Comparison of ENCODE assay signal across 9 cellular contexts in genomic region chr17:39450051-39450450, GRCh38. TPM values are rescaled to one million over a fixed set of nuclear protein-coding genes. Genes with fewer than 3 reads are reported as not detected.
A peak's percentile ranks its signal among the peaks of the same experiment; 100 is the strongest.
DNase-seq lines count a peak whose midpoint lies in the region; ATAC-seq and TF ChIP-seq lines count a peak whose summit lies in the region.
"Had no signal": no experiment of that assay in that cellular context is flagged by ENCODE, and none has a peak within 500 bp of the region (broad histone marks: within the 10 kb centered on the region; RNA-seq: fewer than 3 reads in every experiment).

No MANE protein-coding gene starts in this region.

- no peaks in the 10 kb centered on the region for H3K27me3 ChIP-seq in right lobe of liver
- H3K27me3 ChIP-seq in transverse colon: no peaks in the 10 kb centered on the region

- no peak for ATAC-seq in right lobe of liver
- no peak for ATAC-seq in GM19395 (IDR thresholded peaks at IDR 0.05; ENCODE audit: unreplicated experiment)
- no peak for ATAC-seq in GM19351 (IDR thresholded peaks at IDR 0.05; ENCODE audit: unreplicated experiment)

- H3K4me1 ChIP-seq in right lobe of liver (peaks cover 0 to 39% (median 14%) of the 10 kb centered on the region in 4 donors), transverse colon (peaks cover 5 to 23% (median 9%) of the 10 kb centered on the region in 4 donors)

- peaks cover 0 to 26% (median 7%) of the 10 kb centered on the region in 4 donors for H3K36me3 ChIP-seq in right lobe of liver
- peaks cover 0 to 30% (median 11%) of the 10 kb centered on the region in 4 donors for H3K36me3 ChIP-seq in transverse colon

- H3K9me3 Mint-ChIP-seq in activated naive CD4-positive, alpha-beta T cell treated with anti-CD3 and anti-CD28 coated beads, Interleukin-2, amount 50 U/mL, for 24 hours: no peaks in the 10 kb centered on the region
- H3K9me3 Mint-ChIP-seq in activated naive CD8-positive, alpha-beta T cell treated with anti-CD3 and anti-CD28 coated beads for 36 hours: no peaks in the 10 kb centered on the region

- in situ Hi-C loops in transverse colon (cut with MboI; ENCODE audit: low pct_ligation_motif_present in 1 of 4, low pct_unique_long_range_greater_than_20kb in 1 of 4, low sequenced_read_pairs in 3 of 4): loop anchor here in 1 of 4 donors (10.0 kb wide), 1 partner anchor 45 kb away; the partner anchor contains the start of gene FBXL20

- H3K9me3 ChIP-seq in right lobe of liver (no peaks in the 10 kb centered on the region), transverse colon (no peaks in the 10 kb centered on the region)

- peak overlapping the region; percentile 98 for H3K4me3 Mint-ChIP-seq in activated naive CD4-positive, alpha-beta T cell treated with anti-CD3 and anti-CD28 coated beads, Interleukin-2, amount 50 U/mL, for 24 hours
- H3K4me3 Mint-ChIP-seq in activated naive CD8-positive, alpha-beta T cell treated with anti-CD3 and anti-CD28 coated beads for 36 hours: peak overlapping the region; percentile 96

- intact Hi-C loops in right lobe of liver (cut with DNase I) (no loop called here), transverse colon (cut with DNase I; ENCODE audit: low total_unique reads) (no loop called here)

- peak overlapping the region in 2 of 3 donors; percentile 77 to 82 for H3K4me3 ChIP-seq in right lobe of liver
- H3K4me3 ChIP-seq in transverse colon: peak overlapping the region in 3 of 4 donors; percentile 66 to 97 (median 74)

- H3K27ac ChIP-seq in right lobe of liver (peak overlapping the region in 1 of 3 donors; percentile 89), transverse colon (no peak overlapping the region)

- H3K36me3 Mint-ChIP-seq in activated naive CD4-positive, alpha-beta T cell treated with anti-CD3 and anti-CD28 coated beads, Interleukin-2, amount 50 U/mL, for 24 hours: peaks cover 5% of the 10 kb centered on the region
- peaks cover 19% of the 10 kb centered on the region for H3K36me3 Mint-ChIP-seq in activated naive CD8-positive, alpha-beta T cell treated with anti-CD3 and anti-CD28 coated beads for 36 hours

- TF ChIP-seq CTCF in right lobe of liver (IDR thresholded peaks at IDR 0.05) (no peak), transverse colon (IDR thresholded peaks at IDR 0.05) (no peak)

- WGBS in right lobe of liver (ENCODE audit: insufficient coverage, low coverage, low lambda C conversion rate, missing lambda C conversion rate): 62% methylated on average over 8 of the region's 13 CpGs
- WGBS in transverse colon (ENCODE audit: low coverage in 1 of 2), 2 donors: 77 to 92% methylated on average over 9 to 13 of the region's 13 CpGs

- no peak for DNase-seq in activated naive CD4-positive, alpha-beta T cell treated with anti-CD3 and anti-CD28 coated beads, Interleukin-2, amount 50 U/mL, for 16 hours
- DNase-seq in activated naive CD8-positive, alpha-beta T cell treated with anti-CD3 and anti-CD28 coated beads for 36 hours: no peak
- no peak for DNase-seq in right lobe of liver
- no peak for DNase-seq in transverse colon
- DNase-seq in GDM1 (lab: John Stamatoyannopoulos, UW): no peak
- DNase-seq: stimulated activated CD4-positive, alpha-beta T cell treated with anti-CD3 and anti-CD28 coated beads, Interleukin-15, amount 100 ng/mL, for 24 hours had no signal

- H3K4me1 Mint-ChIP-seq in activated naive CD4-positive, alpha-beta T cell treated with anti-CD3 and anti-CD28 coated beads, Interleukin-2, amount 50 U/mL, for 24 hours: peaks cover 31% of the 10 kb centered on the region
- H3K4me1 Mint-ChIP-seq in activated naive CD8-positive, alpha-beta T cell treated with anti-CD3 and anti-CD28 coated beads for 36 hours: peaks cover 21% of the 10 kb centered on the region

- H3K27me3 Mint-ChIP-seq in activated naive CD4-positive, alpha-beta T cell treated with anti-CD3 and anti-CD28 coated beads, Interleukin-2, amount 50 U/mL, for 24 hours: no peaks in the 10 kb centered on the region
- no peaks in the 10 kb centered on the region for H3K27me3 Mint-ChIP-seq in activated naive CD8-positive, alpha-beta T cell treated with anti-CD3 and anti-CD28 coated beads for 36 hours

- no peak overlapping the region for H3K27ac Mint-ChIP-seq in activated naive CD4-positive, alpha-beta T cell treated with anti-CD3 and anti-CD28 coated beads, Interleukin-2, amount 50 U/mL, for 24 hours
- peak overlapping the region; percentile 96 for H3K27ac Mint-ChIP-seq in activated naive CD8-positive, alpha-beta T cell treated with anti-CD3 and anti-CD28 coated beads for 36 hours

- TF ChIP-seq POLR2A in right lobe of liver (IDR thresholded peaks at IDR 0.05) (no peak), transverse colon (IDR thresholded peaks at IDR 0.05) (no peak)

- TF ChIP-seq EP300 in transverse colon (IDR thresholded peaks at IDR 0.05; ENCODE audit: low read depth): no peak

RNA-seq across cellular contexts. Expression of gene MED1, which starts 1.0 kb away (rescaled TPM):
- 10 to 100 TPM; 78.4 to 83.1 TPM for total RNA-seq in activated naive CD8-positive, alpha-beta T cell treated with anti-CD3 and anti-CD28 coated beads for 36 hours
- 10 to 100 TPM in 5 of 6 experiments, 1 to 10 TPM in 1; 9.7 to 14.1 (median 13.2) TPM for total RNA-seq in right lobe of liver
- total RNA-seq in transverse colon: 10 to 100 TPM in 3 of 4 donors, 1 to 10 TPM in 1; 4.8 to 20.9 (median 18.7) TPM

RNA-seq across cellular contexts. Expression of gene CDK12, which starts 11.2 kb away (rescaled TPM):
- total RNA-seq in activated naive CD8-positive, alpha-beta T cell treated with anti-CD3 and anti-CD28 coated beads for 36 hours: 10 to 100 TPM; 78.8 to 82.1 TPM
- 10 to 100 TPM; 19.4 to 33.4 (median 30.4) TPM for total RNA-seq in right lobe of liver
- total RNA-seq in transverse colon: 10 to 100 TPM; 31.4 to 66.5 (median 49.4) TPM

RNA-seq across cellular contexts. Expression of gene FBXL20, which starts 48.6 kb away (rescaled TPM):
- 10 to 100 TPM; 15.7 to 16.3 TPM for total RNA-seq in activated naive CD8-positive, alpha-beta T cell treated with anti-CD3 and anti-CD28 coated beads for 36 hours
- total RNA-seq in right lobe of liver (1 to 10 TPM; 6.0 to 9.8 (median 8.5) TPM), transverse colon (10 to 100 TPM; 13.8 to 49.4 (median 23.1) TPM)
